ENCODE assay signal across 1 cellular context in genomic region chr13:59374720-59375119, GRCh38.
TF ChIP-seq lines count a peak whose summit lies in the region.

No MANE protein-coding gene starts in this region.

TF ChIP-seq in GM23338, 12 proteins besides CTCF, POLR2A, EP300 and RAD21 (continued from another document):
- TF ChIP-seq ZNF462 (CRISPR knock-in tag; IDR thresholded peaks at IDR 0.05) (no peak), ZNF331 (CRISPR knock-in tag; IDR thresholded peaks at IDR 0.05; ENCODE audit: low read depth) (no peak), EZH2 (IDR thresholded peaks at IDR 0.05; ENCODE audit: low read depth, unreplicated experiment) (no peak), NANOG (IDR thresholded peaks at IDR 0.05; ENCODE audit: borderline replicate concordance) (no peak), STAT1 (IDR thresholded peaks at IDR 0.05; ENCODE audit: unreplicated experiment) (no peak), JUNB (IDR thresholded peaks at IDR 0.05; ENCODE audit: unreplicated experiment) (no peak), REST (IDR thresholded peaks at IDR 0.05; ENCODE audit: unreplicated experiment) (no peak), ZNF114 (CRISPR knock-in tag; IDR thresholded peaks at IDR 0.05) (no peak), ETS1 (IDR thresholded peaks at IDR 0.05) (no peak)
